ENCODE assay signal across 29 cellular contexts in genomic region chrX:94854251-94854650, GRCh38.
"Had no signal": no experiment of that assay in that cellular context is flagged by ENCODE, and none has a peak within 500 bp of the region (broad histone marks: within the 10 kb centered on the region; RNA-seq: fewer than 3 reads in every experiment).

No MANE protein-coding gene starts in this region.

- H3K9me3 ChIP-seq: ascending aorta, body of pancreas had no signal

- H3K27ac ChIP-seq: ascending aorta, body of pancreas, RWPE1 had no signal

- H3K4me1 ChIP-seq: ascending aorta, body of pancreas had no signal

- ATAC-seq: activated CD8-positive, alpha-beta T cell treated with anti-CD3 and anti-CD28 coated beads, Interleukin-2, amount 10 ng/mL, durations not matched to agents 7 days and 5 days; activated naive CD4-positive, alpha-beta T cell treated with anti-CD3 and anti-CD28 coated beads, Interleukin-2, amount 50 U/mL, for 72 hours; activated naive CD8-positive, alpha-beta T cell treated with anti-CD3 and anti-CD28 coated beads, Interleukin-2, amount 50 U/mL, for 24 hours; body of pancreas; K562; Panc1; WTC11 had no signal

- H3K27me3 ChIP-seq: ascending aorta, body of pancreas had no signal

- H3K4me3 Mint-ChIP-seq: activated CD8-positive, alpha-beta T cell treated with anti-CD3 and anti-CD28 coated beads, Interleukin-2, amount 10 ng/mL, durations not matched to agents 7 days and 5 days; activated naive CD8-positive, alpha-beta T cell treated with anti-CD3 and anti-CD28 coated beads, Interleukin-2, amount 50 U/mL, for 24 hours; activated T-cell treated with anti-CD3 and anti-CD28 coated beads, Interleukin-2, amount 50 U/mL, for 24 hours; activated T-helper 1 cell treated with anti-CD3 and anti-CD28 coated beads, Interleukin-12 subunit alpha, Interleukin-12 subunit beta, Interleukin-2, Interleukin-4 antibody, amounts not matched to agents 30 ng/mL and 10 ng/mL and 1 ng/mL, durations not matched to agents 14 hours and 24 hours and 36 hours; T-helper 1 cell treated with Interleukin-12 subunit alpha and Interleukin-12 subunit beta and Interleukin-4 antibody, amounts not matched to agents 30 μg/mL and 1 μg/mL, for 36 hours; WTC11 had no signal

- H3K4me1 Mint-ChIP-seq: activated naive CD8-positive, alpha-beta T cell treated with anti-CD3 and anti-CD28 coated beads, Interleukin-2, amount 50 U/mL, for 24 hours had no signal

- DNase-seq: activated CD4-positive, alpha-beta T cell treated with anti-CD3 and anti-CD28 coated beads for 48 hours; activated CD4-positive, alpha-beta T cell treated with anti-CD3 and anti-CD28 coated beads, Interleukin-2, amount 50 U/mL, for 4 hours; activated CD4-positive, CD25-positive, alpha-beta regulatory T cell treated with anti-CD3 and anti-CD28 coated beads, Interleukin-2, amount 50 U/mL, for 72 hours; activated CD8-positive, alpha-beta memory T cell treated with anti-CD3 and anti-CD28 coated beads, Interleukin-2, amount 50 U/mL, for 48 hours; activated CD8-positive, alpha-beta T cell treated with anti-CD3 and anti-CD28 coated beads, Interleukin-2, amount 10 ng/mL, durations not matched to agents 7 days and 5 days; activated effector memory CD4-positive, alpha-beta T cell treated with Interleukin-2 at 50 U/mL for 16 hours; activated naive CD4-positive, alpha-beta T cell; activated naive CD8-positive, alpha-beta T cell treated with anti-CD3 and anti-CD28 coated beads, Interleukin-2, amount 50 U/mL, for 24 hours; activated T-cell treated with anti-CD3 and anti-CD28 coated beads, Interleukin-2, amount 50 U/mL, for 24 hours; amniotic stem cell; body of pancreas; central memory CD4-positive, alpha-beta T cell; Karpas-422; MM.1S; NCI-H1694 treated with DMSO at 0.1 percent for 48 hours; NCI-H2081; NCI-H446 treated with DMSO at 0.1 percent for 48 hours; NCI-H526 treated with DMSO at 0.1 percent for 48 hours; NCI-H82; Right ventricle myocardium superior; T-helper 9 cell had no signal

- H3K27ac Mint-ChIP-seq: activated CD8-positive, alpha-beta T cell treated with anti-CD3 and anti-CD28 coated beads, Interleukin-2, amount 10 ng/mL, durations not matched to agents 7 days and 5 days; activated naive CD4-positive, alpha-beta T cell treated with anti-CD3 and anti-CD28 coated beads, Interleukin-2, amount 50 U/mL, for 72 hours; activated naive CD8-positive, alpha-beta T cell treated with anti-CD3 and anti-CD28 coated beads, Interleukin-2, amount 50 U/mL, for 24 hours; activated T-cell treated with anti-CD3 and anti-CD28 coated beads, Interleukin-2, amount 50 U/mL, for 24 hours; activated T-helper 1 cell treated with anti-CD3 and anti-CD28 coated beads, Interleukin-12 subunit alpha, Interleukin-12 subunit beta, Interleukin-2, Interleukin-4 antibody, amounts not matched to agents 30 ng/mL and 10 ng/mL and 1 ng/mL, durations not matched to agents 14 hours and 24 hours and 36 hours; T-helper 1 cell treated with Interleukin-12 subunit alpha and Interleukin-12 subunit beta and Interleukin-4 antibody, amounts not matched to agents 30 μg/mL and 1 μg/mL, for 36 hours; WTC11 had no signal

- H3K27me3 Mint-ChIP-seq: activated naive CD8-positive, alpha-beta T cell treated with anti-CD3 and anti-CD28 coated beads, Interleukin-2, amount 50 U/mL, for 24 hours had no signal

- H3K9me3 Mint-ChIP-seq: activated naive CD8-positive, alpha-beta T cell treated with anti-CD3 and anti-CD28 coated beads, Interleukin-2, amount 50 U/mL, for 24 hours; activated T-cell treated with anti-CD3 and anti-CD28 coated beads, Interleukin-2, amount 50 U/mL, for 24 hours; activated T-helper 1 cell treated with anti-CD3 and anti-CD28 coated beads, Interleukin-12 subunit alpha, Interleukin-12 subunit beta, Interleukin-2, Interleukin-4 antibody, amounts not matched to agents 30 ng/mL and 10 ng/mL and 1 ng/mL, durations not matched to agents 14 hours and 24 hours and 36 hours had no signal

- H3K36me3 Mint-ChIP-seq: activated naive CD4-positive, alpha-beta T cell treated with anti-CD3 and anti-CD28 coated beads, Interleukin-2, amount 50 U/mL, for 72 hours; WTC11 had no signal
